8 cellular contexts compared by ENCODE assay signal in the genomic region with DNA sequence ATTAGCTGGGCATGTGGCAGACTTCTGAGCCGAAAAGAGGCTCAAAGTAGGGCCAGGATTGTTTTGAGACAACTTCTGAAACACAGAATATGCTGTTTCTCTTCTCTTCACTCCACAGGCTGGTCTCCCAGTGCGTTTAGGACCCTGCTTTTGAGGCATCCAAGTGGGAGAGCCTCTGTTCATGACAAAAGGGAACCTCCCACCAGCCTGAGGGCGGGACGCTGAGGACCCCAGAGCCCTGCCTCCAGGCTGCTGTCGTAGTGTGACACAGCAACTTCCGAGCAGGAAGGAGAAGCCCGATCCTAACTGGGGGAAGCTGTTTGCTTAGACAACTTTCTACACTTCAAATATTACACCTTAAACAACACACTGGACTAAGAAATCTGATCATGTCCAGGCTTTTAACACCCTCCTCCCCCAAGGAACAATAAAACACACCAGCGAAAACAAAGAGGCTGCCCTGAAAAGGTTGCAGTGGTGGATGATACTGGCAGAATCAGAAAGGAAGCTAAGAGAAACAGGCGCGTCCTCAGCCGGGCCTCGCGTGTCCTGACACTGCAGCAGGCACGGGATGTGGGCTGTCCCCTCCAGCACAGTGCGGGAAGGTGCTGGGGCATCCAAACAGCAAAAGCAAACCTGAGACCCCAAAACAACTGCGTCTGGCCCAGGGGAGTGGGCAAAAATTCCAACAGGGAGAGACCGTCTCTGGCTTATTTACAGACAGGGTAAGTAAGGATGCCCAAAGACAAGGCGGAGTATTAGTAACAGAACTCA. TPM values are rescaled to one million over a fixed set of nuclear protein-coding genes. Genes with fewer than 3 reads are reported as not detected.
DNase-seq lines count a peak whose midpoint lies in the region; ATAC-seq and TF ChIP-seq lines count a peak whose summit lies in the region.

No MANE protein-coding gene starts in this region.

- peaks cover 81% of the 10 kb centered on the region for H3K79me2 ChIP-seq in neural cell (replicated peaks; ENCODE audit: insufficient read depth, low read length)

- POLR2A ChIA-PET in BJ (lab: Charles Lee), result interaction anchor here (0.5 to 1.0 kb wide), 2 partner anchors 10 to 50 kb away, joined by 3 to 4 read pairs; partner anchors contain the start of gene SERTAD2

- H3K9me2 ChIP-seq in neural cell (ENCODE audit: insufficient read depth, low read length), result no peaks in the 10 kb centered on the region

- H3K36me3 Mint-ChIP-seq in activated T-helper 2 cell treated with anti-CD3 and anti-CD28 coated beads, Interferon-gamma antibody, Interleukin-2, Interleukin-4, amounts not matched to agents 10 μg/mL and 5 μg/mL and 100 μg/mL, durations not matched to agents 14 hours and 24 hours and 36 hours (ENCODE audit: low read depth), result peaks cover 12% of the 10 kb centered on the region

- H3K9ac ChIP-seq in neural cell (ENCODE audit: low read length), result peak overlapping the region; percentile 52

- H3K4me3 Mint-ChIP-seq in activated T-helper 2 cell treated with anti-CD3 and anti-CD28 coated beads, Interferon-gamma antibody, Interleukin-2, Interleukin-4, amounts not matched to agents 10 μg/mL and 5 μg/mL and 100 μg/mL, durations not matched to agents 14 hours and 24 hours and 36 hours (ENCODE audit: low read depth), result peak overlapping the region; percentile 87

- peak overlapping the region; percentile 81 for H3K4me2 ChIP-seq in neural cell (ENCODE audit: low read length)

- peak overlapping the region; percentile 35 for H3K27ac ChIP-seq in neural cell (ENCODE audit: low read length)

- H3K27ac Mint-ChIP-seq in activated T-helper 2 cell treated with anti-CD3 and anti-CD28 coated beads, Interferon-gamma antibody, Interleukin-2, Interleukin-4, amounts not matched to agents 10 μg/mL and 5 μg/mL and 100 μg/mL, durations not matched to agents 14 hours and 24 hours and 36 hours, result peak overlapping the region; percentile 92

- H3K9me3 ChIP-seq in neural cell (ENCODE audit: low read length), result no peaks in the 10 kb centered on the region

- peak overlapping the region; percentile 47 for H3K4me3 ChIP-seq in BJ (ENCODE audit: low read depth, low read length)
- H3K4me3 ChIP-seq in foreskin fibroblast (ENCODE audit: low read depth in 1 of 2, low read length in 2 of 2), result peak overlapping the region; percentile 43 to 65
- H3K4me3 ChIP-seq in neural cell (ENCODE audit: low read length), result peak overlapping the region; percentile 63

- TF ChIP-seq EP300 in neural cell (conservative IDR thresholded peaks at IDR 0.05; ENCODE audit: poor library complexity, severe bottlenecking), result no peak

- TF ChIP-seq RAD21 in neural cell (conservative IDR thresholded peaks at IDR 0.05), result no peak

- intact Hi-C loops in activated T-helper 2 cell treated with anti-CD3 and anti-CD28 coated beads, Interferon-gamma antibody, Interleukin-2, Interleukin-4, amounts not matched to agents 10 μg/mL and 5 μg/mL and 100 μg/mL, durations not matched to agents 14 hours and 24 hours and 36 hours (cut with micrococcal nuclease), result loop anchor here (2.0 kb wide), 1 partner anchor 122 kb away; no protein-coding TSS in a partner anchor

- no peaks in the 10 kb centered on the region for H3K9me3 Mint-ChIP-seq in activated T-helper 2 cell treated with anti-CD3 and anti-CD28 coated beads, Interferon-gamma antibody, Interleukin-2, Interleukin-4, amounts not matched to agents 10 μg/mL and 5 μg/mL and 100 μg/mL, durations not matched to agents 14 hours and 24 hours and 36 hours

- no peaks in the 10 kb centered on the region for H4K20me1 ChIP-seq in neural cell (ENCODE audit: insufficient read depth)

- H3K36me3 ChIP-seq in BJ (ENCODE audit: control insufficient read depth, insufficient read depth, low read length) (no peaks in the 10 kb centered on the region), neural cell (ENCODE audit: insufficient read depth, low read length) (no peaks in the 10 kb centered on the region)

- H3F3A ChIP-seq in neural cell (ENCODE audit: insufficient read depth, low read length, poor library complexity, severe bottlenecking), result no peaks in the 10 kb centered on the region

- H3K27me3 ChIP-seq in BJ (ENCODE audit: control insufficient read depth, insufficient read depth, low read length) (no peaks in the 10 kb centered on the region), neural cell (ENCODE audit: insufficient read depth, low read depth, low read length) (no peaks in the 10 kb centered on the region)

- no peaks in the 10 kb centered on the region for H3K27me3 Mint-ChIP-seq in activated T-helper 2 cell treated with anti-CD3 and anti-CD28 coated beads, Interferon-gamma antibody, Interleukin-2, Interleukin-4, amounts not matched to agents 10 μg/mL and 5 μg/mL and 100 μg/mL, durations not matched to agents 14 hours and 24 hours and 36 hours (ENCODE audit: low read depth)

- no peak overlapping the region for H2AFZ ChIP-seq in neural cell (ENCODE audit: low read depth, low read length)

- ATAC-seq in GM18909 (IDR thresholded peaks at IDR 0.05; ENCODE audit: poor library complexity, unreplicated experiment), result peak; percentile 61
- peak; percentile 51 for ATAC-seq in HG03103 (IDR thresholded peaks at IDR 0.05; ENCODE audit: low read depth, unreplicated experiment)

- H3K4me1 Mint-ChIP-seq in activated T-helper 2 cell treated with anti-CD3 and anti-CD28 coated beads, Interferon-gamma antibody, Interleukin-2, Interleukin-4, amounts not matched to agents 10 μg/mL and 5 μg/mL and 100 μg/mL, durations not matched to agents 14 hours and 24 hours and 36 hours (ENCODE audit: low read depth), result peaks cover 72% of the 10 kb centered on the region

- TF ChIP-seq CTCF in BJ (IDR thresholded peaks at IDR 0.05; ENCODE audit: insufficient read depth, low read depth, low read length), result no peak
- no peak for TF ChIP-seq CTCF in foreskin fibroblast (IDR thresholded peaks at IDR 0.05; ENCODE audit: low read depth, low read length)
- no peak for TF ChIP-seq CTCF in neural cell (IDR thresholded peaks at IDR 0.05; ENCODE audit: poor library complexity, severe bottlenecking)

- DNase-seq in BJ (ENCODE audit: low read depth), result peak; percentile 30
- DNase-seq in NCI-H82 (lab: John Stamatoyannopoulos, UW), result peak; percentile 90
- peak; percentile 53 for DNase-seq in activated T-helper 2 cell treated with anti-CD3 and anti-CD28 coated beads, Interferon-gamma antibody, Interleukin-2, Interleukin-4, amounts not matched to agents 10 μg/mL and 5 μg/mL and 100 μg/mL, durations not matched to agents 14 hours and 24 hours and 36 hours (ENCODE audit: low spot score)
- DNase-seq in foreskin fibroblast, result peak; percentile 66 to 83
- no peak for DNase-seq in HPDE6-E6E7 (ENCODE audit: extremely low spot score)

- CTCF ChIA-PET in BJ (lab: Yijun Ruan, JAX), result interaction anchor here (0.8 to 4.0 kb wide), 12 partner anchors 9 to 223 kb away, joined by 3 to 34 read pairs (median 4); partner anchors contain the start of gene SERTAD2

TF ChIP-seq in neural cell, 6 proteins besides CTCF, POLR2A, EP300 and RAD21:
- TF ChIP-seq SMC3 (conservative IDR thresholded peaks at IDR 0.05; ENCODE audit: poor library complexity), result no peak
- no peak for TF ChIP-seq POLR2AphosphoS5 (IDR thresholded peaks at IDR 0.05)
- no peak for TF ChIP-seq REST (IDR thresholded peaks at IDR 0.05; ENCODE audit: borderline replicate concordance)
- TF ChIP-seq MXI1 (conservative IDR thresholded peaks at IDR 0.05; ENCODE audit: poor library complexity, severe bottlenecking), result no peak
- no peak for TF ChIP-seq EZH2 (IDR thresholded peaks at IDR 0.05; ENCODE audit: borderline replicate concordance, insufficient read depth, low read length, poor library complexity, severe bottlenecking)
- TF ChIP-seq TAF1 (IDR thresholded peaks at IDR 0.05; ENCODE audit: low read depth), result no peak

RNA-seq across cellular contexts. Expression of gene SERTAD2, which starts 9.3 kb away (rescaled TPM):
- polyA plus RNA-seq in BJ (2011; rRNA removed) (6.2 and 8.7 TPM in 2 replicates), neural cell (4.7 TPM in 2 replicates)
- polyA minus RNA-seq in BJ (2011; rRNA and poly(A)+ RNA removed), result 7.6 and 11.3 TPM in 2 replicates
- 29.2 and 31.0 TPM in 2 replicates for total RNA-seq in activated T-helper 2 cell treated with anti-CD3 and anti-CD28 coated beads, Interferon-gamma antibody, Interleukin-2, Interleukin-4, amounts not matched to agents 10 μg/mL and 5 μg/mL and 100 μg/mL, durations not matched to agents 14 hours and 24 hours and 36 hours
- 9.3 and 13.8 TPM in 2 replicates for polyA minus RNA-seq in neural cell
